ENCODE assay signal across 18 cellular contexts in the genomic region with DNA sequence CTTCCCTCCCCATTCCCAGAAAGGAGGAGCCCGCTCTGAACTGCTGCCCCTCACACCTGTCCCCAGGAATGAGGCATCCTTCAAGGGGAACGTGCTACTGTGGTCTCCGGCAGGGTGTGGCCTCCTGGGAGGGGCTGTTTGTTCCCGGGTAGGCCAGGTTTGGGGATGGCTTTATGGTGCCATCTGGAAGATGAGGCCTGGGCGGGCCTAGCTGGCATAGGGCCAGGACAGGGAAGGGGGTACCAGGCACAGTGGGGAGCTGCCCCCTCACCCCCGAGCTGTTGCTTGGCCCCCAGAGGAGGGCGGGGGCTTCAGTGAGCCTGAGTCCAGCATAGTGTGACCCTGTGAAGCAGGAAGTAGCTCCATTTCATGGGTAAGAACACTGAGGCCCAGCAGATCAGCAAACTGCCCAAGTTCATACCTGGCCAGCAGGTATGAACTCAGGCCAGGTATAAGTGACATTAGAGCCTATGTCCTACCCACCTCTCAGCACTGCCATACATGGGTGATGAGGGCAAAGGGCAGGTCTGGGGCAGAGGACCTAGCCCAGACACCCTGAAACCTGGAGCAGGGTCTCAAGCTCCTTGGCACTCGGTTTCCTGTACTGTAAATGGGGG. TPM values are rescaled to one million over a fixed set of nuclear protein-coding genes. Genes with fewer than 3 reads are reported as not detected.
"Had no signal": no experiment of that assay in that cellular context is flagged by ENCODE, and none has a peak within 500 bp of the region (broad histone marks: within the 10 kb centered on the region; RNA-seq: fewer than 3 reads in every experiment).

No MANE protein-coding gene starts in this region.

- H3K4me1 ChIP-seq: ascending aorta, gastrocnemius medialis, tibial nerve, vagina had no signal

- H3K4me3 ChIP-seq: ascending aorta, gastrocnemius medialis, tibial nerve, vagina had no signal

- DNase-seq: activated CD4-positive, alpha-beta T cell treated with anti-CD3 and anti-CD28 coated beads, Interleukin-2, amount 10 ng/mL, durations not matched to agents 24 days and 14 days; activated CD8-positive, alpha-beta T cell treated with anti-CD3 and anti-CD28 coated beads, Interleukin-2, amount 10 ng/mL, durations not matched to agents 7 days and 5 days; activated naive CD4-positive, alpha-beta T cell treated with anti-CD3 and anti-CD28 coated beads for 36 hours; activated T-cell treated with anti-CD3 and anti-CD28 coated beads, Interleukin-2, amount 50 U/mL, for 24 hours; effector CD8-positive, alpha-beta T cell; gastrocnemius medialis; head of caudate nucleus; kidney glomerular epithelial cell; mesenchymal stem cell; naive thymus-derived CD8-positive, alpha-beta T cell; stimulated activated CD4-positive, alpha-beta T cell treated with anti-CD3 and anti-CD28 coated beads, Interleukin-12 subunit alpha, Interleukin-12 subunit beta, amount 100 ng/mL, for 4 hours; stimulated activated CD4-positive, alpha-beta T cell treated with anti-CD3 and anti-CD28 coated beads, Interleukin-2, amount 100 ng/mL, for 24 hours; T-helper 1 cell; T1000 had no signal

- H3K9me3 ChIP-seq: ascending aorta, gastrocnemius medialis, tibial nerve, vagina had no signal

- H3K36me3 ChIP-seq: ascending aorta, gastrocnemius medialis, tibial nerve, vagina had no signal

- H3K27ac ChIP-seq: ascending aorta, gastrocnemius medialis, tibial nerve, vagina had no signal

- ATAC-seq: activated CD8-positive, alpha-beta T cell treated with anti-CD3 and anti-CD28 coated beads, Interleukin-2, amount 10 ng/mL, durations not matched to agents 7 days and 5 days; esophagus mucosa; gastrocnemius medialis; naive thymus-derived CD8-positive, alpha-beta T cell had no signal

RNA-seq across cellular contexts. Expression of a gene that starts 17.5 kb away (rescaled TPM):
- total RNA-seq: activated CD4-positive, alpha-beta T cell treated with anti-CD3 and anti-CD28 coated beads, Interleukin-2, amount 10 ng/mL, durations not matched to agents 24 days and 14 days; ascending aorta; naive thymus-derived CD8-positive, alpha-beta T cell; tibial nerve; vagina had no signal
- polyA plus RNA-seq: naive thymus-derived CD8-positive, alpha-beta T cell had no signal
